ENCODE assay signal across 12 cellular contexts in the genomic region with DNA sequence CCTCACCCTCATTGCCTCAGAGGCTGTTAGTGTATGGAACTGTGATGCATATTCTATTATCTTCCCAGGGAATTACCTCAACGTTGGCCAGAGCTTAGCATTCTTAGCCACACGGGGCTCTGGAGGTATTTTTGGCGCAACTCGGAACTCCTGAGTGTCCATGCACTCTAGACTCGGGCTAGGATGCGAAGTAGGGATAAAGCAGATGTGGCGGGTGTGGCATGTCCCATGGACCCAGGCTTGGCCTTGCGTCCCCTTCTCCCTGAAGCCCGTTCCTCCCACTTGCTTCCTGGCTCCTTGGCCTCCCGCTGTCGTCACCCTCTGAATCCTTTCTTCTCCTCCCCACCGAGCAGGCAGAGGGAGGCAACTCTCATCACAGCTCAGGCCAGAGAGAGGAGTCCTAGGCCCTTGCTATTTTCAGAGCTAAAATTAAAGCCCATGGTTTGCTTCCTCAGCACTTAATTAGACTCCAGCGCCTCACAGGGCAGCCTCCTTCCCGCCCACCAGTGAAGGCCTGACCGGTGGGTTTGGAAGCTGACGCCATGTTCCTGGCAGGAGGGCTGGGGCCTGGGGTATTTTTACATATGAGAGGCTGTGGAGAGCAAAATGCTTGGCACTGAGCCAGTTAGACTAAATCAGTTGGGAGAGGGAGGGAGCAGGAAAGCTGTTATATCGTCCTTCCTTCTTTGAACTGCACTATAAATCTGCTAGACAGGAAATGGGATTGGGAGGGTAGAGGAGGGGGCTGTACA.
A peak's percentile ranks its signal among the peaks of the same experiment; 100 is the strongest.
DNase-seq lines count a peak whose midpoint lies in the region; ATAC-seq and TF ChIP-seq lines count a peak whose summit lies in the region.
"Had no signal": no experiment of that assay in that cellular context is flagged by ENCODE, and none has a peak within 500 bp of the region (broad histone marks: within the 10 kb centered on the region; RNA-seq: fewer than 3 reads in every experiment).

No MANE protein-coding gene starts in this region.

- ATAC-seq in GM21360 (IDR thresholded peaks at IDR 0.05; ENCODE audit: unreplicated experiment) (no peak), GM19397 (IDR thresholded peaks at IDR 0.05; ENCODE audit: unreplicated experiment) (no peak)
- ATAC-seq: activated CD4-positive, alpha-beta T cell treated with anti-CD3 and anti-CD28 coated beads for 36 hours; activated T-helper 17 cell treated with anti-CD3 and anti-CD28 coated beads, Interleukin-2, amount 50 U/mL, for 72 hours; body of pancreas had no signal

- no peaks in the 10 kb centered on the region for H3K27me3 ChIP-seq in NT2/D1 (ENCODE audit: insufficient read depth, insufficient read length)
- no peaks in the 10 kb centered on the region for H3K27me3 ChIP-seq in right atrium auricular region
- no peaks in the 10 kb centered on the region for H3K27me3 ChIP-seq in spleen (replicated peaks in 1 of 7)
- H3K27me3 ChIP-seq: body of pancreas had no signal

- intact Hi-C loops in spleen (cut with DNase I; ENCODE audit: low total_unique reads), result no loop called here

- H3K4me3 ChIP-seq in NT2/D1 (ENCODE audit: insufficient read length, low read depth) (no peak overlapping the region), right atrium auricular region (no peak overlapping the region), spleen (no peak overlapping the region)
- H3K4me3 ChIP-seq: body of pancreas had no signal

- peaks cover 13% of the 10 kb centered on the region for H3K9me3 ChIP-seq in NT2/D1 (ENCODE audit: insufficient read depth, low read length)
- peaks cover 0 to 21% of the 10 kb centered on the region in 2 donors for H3K9me3 ChIP-seq in right atrium auricular region
- peaks cover 5 to 43% (median 36%) of the 10 kb centered on the region in 8 donors for H3K9me3 ChIP-seq in spleen
- H3K9me3 ChIP-seq: body of pancreas had no signal

- 72 to 81% (median 78%) methylated on average over 17 of the region's 17 CpGs for WGBS in spleen, 5 donors

- H3K4me1 ChIP-seq in NT2/D1 (ENCODE audit: insufficient read depth, insufficient read length) (peaks cover 2% of the 10 kb centered on the region), right atrium auricular region (peaks cover 0 to 33% of the 10 kb centered on the region in 2 donors), spleen (no peaks in the 10 kb centered on the region)
- H3K4me1 ChIP-seq: body of pancreas had no signal

- H3K36me3 ChIP-seq in NT2/D1 (ENCODE audit: insufficient read depth, insufficient read length, low read length) (no peaks in the 10 kb centered on the region), right atrium auricular region (peaks cover 5% of the 10 kb centered on the region), spleen (peaks cover 0 to 5% (median 0%) of the 10 kb centered on the region in 6 donors)

- no peak for TF ChIP-seq CTCF in right atrium auricular region (IDR thresholded peaks at IDR 0.05)
- no peak for TF ChIP-seq CTCF in spleen (IDR thresholded peaks at IDR 0.05 in 8 of 11, conservative IDR thresholded peaks at IDR 0.05 in 3 of 11)

- no peak overlapping the region for H3K9ac ChIP-seq in NT2/D1 (ENCODE audit: insufficient read length, low read depth)

- DNase-seq in DMS 273 (lab: John Stamatoyannopoulos, UW; ENCODE audit: unreplicated experiment), result peak; percentile 72
- DNase-seq in DMS 273 treated with DMSO at 0.1 percent for 48 hours (lab: John Stamatoyannopoulos, UW), result no peak
- peak; percentile 2 for DNase-seq in NT2/D1 (ENCODE audit: low read depth, low spot score)
- peak; percentile 66 for DNase-seq in right atrium auricular region (ENCODE audit: low spot score)
- DNase-seq in spleen, result no peak
- DNase-seq in NCI-H1436 treated with DMSO at 0.1 percent for 48 hours (lab: John Stamatoyannopoulos, UW), result no peak
- DNase-seq: activated CD4-positive, alpha-beta T cell treated with anti-CD3 and anti-CD28 coated beads for 36 hours; body of pancreas had no signal

- TF ChIP-seq POLR2A in spleen (IDR thresholded peaks at IDR 0.05), result no peak

- H3K27ac ChIP-seq in right atrium auricular region (peak overlapping the region; percentile 65 to 76), spleen (peak overlapping the region in 7 of 8 donors; percentile 36 to 72 (median 60))
- H3K27ac ChIP-seq: 22Rv1, body of pancreas had no signal

Comparison
In these comparisons a context has a peak if more than half of its experiments do, and no peak if none do; other contexts are left out.
1. DNase-seq: peak in DMS 273 (single experiment), NT2/D1 (single experiment) and right atrium auricular region (single experiment); none in DMS 273 treated with DMSO at 0.1 percent for 48 hours (single experiment), spleen (single experiment) and NCI-H1436 treated with DMSO at 0.1 percent for 48 hours (single experiment).